Comparison of ENCODE assay signal across 34 cellular contexts in genomic region chr2:126725580-126725979, GRCh38.
"Had no signal": no experiment of that assay in that cellular context is flagged by ENCODE, and none has a peak within 500 bp of the region (broad histone marks: within the 10 kb centered on the region; RNA-seq: fewer than 3 reads in every experiment).

No MANE protein-coding gene starts in this region.

- H3K4me3 ChIP-seq: MG63 had no signal

- H3K36me3 ChIP-seq: MG63 had no signal

- DNase-seq: Karpas-422, Kasumi-1, MG63, MM.1S, MV-4-11, NCI-H1048, NCI-H1092, NCI-H1092 treated with DMSO at 0.1 percent for 48 hours, NCI-H1105, NCI-H1105 treated with DMSO at 0.1 percent for 48 hours, NCI-H1417, NCI-H1417 treated with DMSO at 0.1 percent for 48 hours, NCI-H1436, NCI-H1436 treated with DMSO at 0.1 percent for 48 hours, NCI-H146, NCI-H1694, NCI-H1694 treated with DMSO at 0.1 percent for 48 hours, NCI-H187, NCI-H187 treated with DMSO at 0.1 percent for 48 hours, NCI-H1930, NCI-H2029, NCI-H2029 treated with DMSO at 0.1 percent for 48 hours, NCI-H2081, NCI-H2081 treated with DMSO at 0.1 percent for 48 hours, NCI-H2107, NCI-H2171, NCI-H2171 treated with DMSO at 0.1 percent for 48 hours, NCI-H2227 treated with DMSO at 0.1 percent for 48 hours, NCI-H226, NCI-H345, NCI-H446, NCI-H446 treated with DMSO at 0.1 percent for 48 hours, NCI-H510A, NCI-H510A treated with DMSO at 0.1 percent for 48 hours had no signal
